9 cellular contexts compared by ENCODE assay signal in genomic region chr11:121367434-121367833, GRCh38.
DNase-seq lines count a peak whose midpoint lies in the region; ATAC-seq, FAIRE-seq and TF ChIP-seq lines count a peak whose summit lies in the region.
"Had no signal": no experiment of that assay in that cellular context is flagged by ENCODE, and none has a peak within 500 bp of the region (broad histone marks: within the 10 kb centered on the region; RNA-seq: fewer than 3 reads in every experiment).

No MANE protein-coding gene starts in this region.

- H3K27me3 ChIP-seq in MM.1S (replicated peaks; ENCODE audit: insufficient read depth, low read length): no peaks in the 10 kb centered on the region
- H3K27me3 ChIP-seq in GM12878 (replicated peaks in 1 of 2; ENCODE audit: control insufficient read depth in 2 of 2, insufficient read depth in 2 of 2, low read length in 1 of 2): no peaks in the 10 kb centered on the region
- no peaks in the 10 kb centered on the region for H3K27me3 ChIP-seq in spleen (replicated peaks in 1 of 7)
- H3K27me3 ChIP-seq: pancreas had no signal

- peaks cover 2% of the 10 kb centered on the region for H3K9me3 Mint-ChIP-seq in activated T-cell treated with anti-CD3 and anti-CD28 coated beads, Interleukin-2, amount 50 U/mL, for 24 hours

- in situ Hi-C loops in GM12878 (cut with MboI): no loop called here

- H3K4me3 ChIP-seq in MM.1S (ENCODE audit: low read length): peak overlapping the region; percentile 18; the same call in 1 of the 2 replicates
- 0 out of 2 replicates have a peak overlapping the region, but pooled peaks have one; percentile 24 for H3K4me3 ChIP-seq in GM12878
- H3K4me3 ChIP-seq in spleen: peak overlapping the region in 2 of 8 donors; percentile 17 to 38
- H3K4me3 ChIP-seq: pancreas had no signal

- ATAC-seq in GM21825 (IDR thresholded peaks at IDR 0.05; ENCODE audit: unreplicated experiment): peak; percentile 86
- peak; percentile 96 for ATAC-seq in GM12878

- H3K27ac Mint-ChIP-seq in activated T-cell treated with anti-CD3 and anti-CD28 coated beads, Interleukin-2, amount 50 U/mL, for 24 hours: peak overlapping the region; percentile 80

- CTCF ChIA-PET in GM12878 (lab: Yijun Ruan, JAX): interaction anchor here (0.6 to 3.2 kb wide), 35 partner anchors 9 to 1487 kb away, joined by 3 to 26 read pairs (median 5); no protein-coding TSS in a partner anchor

- SMC1A ChIA-PET in GM12878 (lab: Charles Lee; ENCODE audit: uncharacterized antibody, unreplicated experiment): interaction anchor here (0.8 to 12.9 kb wide), 38 partner anchors 9 to 224 kb away, joined by 3 to 338 read pairs (median 9); partner anchors contain the start of genes SC5D, SORL1 and SORL1-AS1

- H3K79me2 ChIP-seq in MM.1S (ENCODE audit: low read length): no peaks in the 10 kb centered on the region
- H3K79me2 ChIP-seq in GM12878 (ENCODE audit: control insufficient read depth, insufficient read depth, low read length): no peaks in the 10 kb centered on the region

- FAIRE-seq in GM12878 (lab: Jason Lieb, UNC): peak; percentile 85
- FAIRE-seq: pancreas had no signal

- H3K27ac ChIP-seq in MM.1S (ENCODE audit: low read length): no peak overlapping the region
- H3K27ac ChIP-seq in GM12878 (ENCODE audit: control insufficient read depth, insufficient read depth): peak overlapping the region; percentile 85
- peak overlapping the region in 7 of 8 donors; percentile 16 to 71 (median 56) for H3K27ac ChIP-seq in spleen
- H3K27ac ChIP-seq: pancreas had no signal

- no peaks in the 10 kb centered on the region for H3K27me3 Mint-ChIP-seq in activated T-cell treated with anti-CD3 and anti-CD28 coated beads, Interleukin-2, amount 50 U/mL, for 24 hours

- peak in 1 of 2 experiments; percentile 42; a peak in 1 of 4 replicates for TF ChIP-seq EP300 in GM12878 (IDR thresholded peaks at IDR 0.05; ENCODE audit: borderline replicate concordance in 1 of 2, control insufficient read depth in 1 of 2, low read depth in 2 of 2, low read length in 2 of 2)

- TF ChIP-seq POLR2A in GM12878 (IDR thresholded peaks at IDR 0.05; ENCODE audit: low read depth, low read length): no peak
- no peak for TF ChIP-seq POLR2A in spleen (IDR thresholded peaks at IDR 0.05)

- no peak for TF ChIP-seq RAD21 in GM12878 (IDR thresholded peaks at IDR 0.05; ENCODE audit: insufficient read depth, low read depth, low read length)

- WGBS in GM12878 (ENCODE audit: insufficient coverage, insufficient replicate concordance, low lambda C conversion rate, missing lambda C conversion rate): 0% methylated on average over 5 of the region's 5 CpGs
- 20 to 43% (median 29%) methylated on average over 5 of the region's 5 CpGs for WGBS in spleen, 5 donors

- H3K4me1 ChIP-seq in MM.1S (ENCODE audit: low read length) (0 out of 2 replicates have a peak, but pooled peaks cover 5% of the 10 kb centered on the region), GM12878 (ENCODE audit: control insufficient read depth, insufficient read depth, low read length) (peaks cover 44% of the 10 kb centered on the region), spleen (peaks cover 9 to 45% (median 22%) of the 10 kb centered on the region in 6 donors)
- H3K4me1 ChIP-seq: pancreas had no signal

- intact Hi-C loops in GM12878 (cut with micrococcal nuclease; ENCODE audit: unreplicated experiment): loop anchor here (1.0 to 5.0 kb wide), 6 partner anchors 27 to 223 kb away; no protein-coding TSS in a partner anchor
- intact Hi-C loops in spleen (cut with DNase I; ENCODE audit: low total_unique reads): no loop called here

- H3K9me2 ChIP-seq in MM.1S (replicated peaks; ENCODE audit: insufficient read depth, low read length): no peaks in the 10 kb centered on the region

- peak overlapping the region; percentile 57 for H3K4me2 ChIP-seq in MM.1S (ENCODE audit: low read depth, low read length)
- H3K4me2 ChIP-seq in GM12878 (ENCODE audit: control insufficient read depth, insufficient read depth): peak overlapping the region; percentile 81

- TF ChIP-seq CTCF in MM.1S (IDR thresholded peaks at IDR 0.05; ENCODE audit: low read length): no peak
- no peak for TF ChIP-seq CTCF in GM12878 (IDR thresholded peaks at IDR 0.05 in 2 of 3, conservative IDR thresholded peaks at IDR 0.05 in 1 of 3; ENCODE audit: control insufficient read depth in 2 of 3, extremely low read depth in 1 of 3, insufficient read depth in 1 of 3, low read depth in 3 of 3, low read length in 3 of 3)
- TF ChIP-seq CTCF in spleen (IDR thresholded peaks at IDR 0.05 in 8 of 11, conservative IDR thresholded peaks at IDR 0.05 in 3 of 11): no peak

- H3K9ac ChIP-seq in MM.1S (ENCODE audit: low read length) (no peak overlapping the region), GM12878 (ENCODE audit: control insufficient read depth, insufficient read depth, low read length) (peak overlapping the region; percentile 36; the same call in 1 of the 2 replicates)

- H3K9me3 ChIP-seq in MM.1S (replicated peaks; ENCODE audit: insufficient read depth, low read length) (no peaks in the 10 kb centered on the region), GM12878 (replicated peaks; ENCODE audit: control insufficient read depth, insufficient read depth, low read length) (peaks cover 4% of the 10 kb centered on the region), spleen (no peaks in the 10 kb centered on the region)
- H3K9me3 ChIP-seq: pancreas had no signal

- H3K36me3 ChIP-seq in MM.1S (replicated peaks; ENCODE audit: insufficient read depth, low read length): no peaks in the 10 kb centered on the region
- no peaks in the 10 kb centered on the region for H3K36me3 ChIP-seq in GM12878 (ENCODE audit: control insufficient read depth in 2 of 2, insufficient read depth in 2 of 2, low read length in 1 of 2)
- no peaks in the 10 kb centered on the region for H3K36me3 ChIP-seq in spleen
- H3K36me3 ChIP-seq: pancreas had no signal

- H2AFZ ChIP-seq in MM.1S (ENCODE audit: low read length) (peak overlapping the region; percentile 24; the same call in 1 of the 2 replicates), GM12878 (ENCODE audit: control insufficient read depth, low read depth, low read length) (peak overlapping the region; percentile 76)

- no peaks in the 10 kb centered on the region for H3F3A ChIP-seq in MM.1S (ENCODE audit: insufficient read depth, low read length)

- BruUV-seq in GM12878 (replicated peaks; lab: Mats Ljungman, UMichigan): no TSS peak

- RAD21 ChIA-PET in GM12878 (lab: Charles Lee; ENCODE audit: unreplicated experiment): interaction anchor here (0.6 to 6.6 kb wide), 44 partner anchors 8 to 243 kb away, joined by 3 to 92 read pairs (median 6); partner anchors contain the start of gene SC5D

- peak overlapping the region; percentile 16 for H3K4me3 Mint-ChIP-seq in activated T-cell treated with anti-CD3 and anti-CD28 coated beads, Interleukin-2, amount 50 U/mL, for 24 hours

- DNase-seq in activated T-cell treated with anti-CD3 and anti-CD28 coated beads, Interleukin-2, amount 50 U/mL, for 24 hours: no peak
- DNase-seq in activated T-cell treated with anti-CD3 and anti-CD28 coated beads for 4 hours (no peak), MM.1S (peak; percentile 81), GM12878 (ENCODE audit: low read depth, low spot score) (peak; percentile 99), spleen (no peak), COLO668 (lab: John Stamatoyannopoulos, UW; ENCODE audit: unreplicated experiment) (no peak), middle frontal gyrus (ENCODE audit: extremely low spot score, low spot score) (no peak)
- DNase-seq: pancreas had no signal

- H4K20me1 ChIP-seq in MM.1S (ENCODE audit: insufficient read depth, low read length) (no peaks in the 10 kb centered on the region), GM12878 (ENCODE audit: control insufficient read depth, insufficient read depth) (no peaks in the 10 kb centered on the region)

- H3K4me1 Mint-ChIP-seq in activated T-cell treated with anti-CD3 and anti-CD28 coated beads, Interleukin-2, amount 50 U/mL, for 24 hours (ENCODE audit: low read depth): peaks cover 46% of the 10 kb centered on the region

- POLR2A ChIA-PET in GM12878 (lab: Charles Lee): interaction anchor here (0.5 to 4.4 kb wide), 21 partner anchors 12 to 210 kb away, joined by 3 to 70 read pairs (median 5); partner anchors contain the start of genes SORL1 and SORL1-AS1

- no peaks in the 10 kb centered on the region for H3K36me3 Mint-ChIP-seq in activated T-cell treated with anti-CD3 and anti-CD28 coated beads, Interleukin-2, amount 50 U/mL, for 24 hours (ENCODE audit: low read depth)

TF ChIP-seq in GM12878, 131 proteins besides CTCF, POLR2A, EP300 and RAD21 (continues in another document):
- peak; percentile 68 for TF ChIP-seq IKZF1 (conservative IDR thresholded peaks at IDR 0.05)
- peak in 1 of 2 experiments; percentile 51; a peak in 1 of 4 replicates for TF ChIP-seq ETV6 (conservative IDR thresholded peaks at IDR 0.05 in 1 of 2, IDR thresholded peaks at IDR 0.05 in 1 of 2; ENCODE audit: borderline replicate concordance in 1 of 2, low read depth in 1 of 2)
- TF ChIP-seq RAD51 (IDR thresholded peaks at IDR 0.05): peak; percentile 61
- TF ChIP-seq HDAC6 (IDR thresholded peaks at IDR 0.05; ENCODE audit: unreplicated experiment): no peak
- TF ChIP-seq ZNF592 (IDR thresholded peaks at IDR 0.05): no peak

Comparison
In these comparisons a context has a peak if more than half of its experiments do, and no peak if none do; other contexts are left out.
1. DNase-seq: peak in MM.1S (single experiment) and GM12878 (single experiment); none in activated T-cell treated with anti-CD3 and anti-CD28 coated beads, Interleukin-2, amount 50 U/mL, for 24 hours (single experiment), activated T-cell treated with anti-CD3 and anti-CD28 coated beads for 4 hours (single experiment), spleen (single experiment), COLO668 (single experiment) and middle frontal gyrus (single experiment).